In genomic region chr20:43699941-43700565, GRCh38 we compare ENCODE assay signal across 22 cellular contexts. TPM values are rescaled to one million over a fixed set of nuclear protein-coding genes. Genes with fewer than 3 reads are reported as not detected.
"Had no signal": no experiment of that assay in that cellular context is flagged by ENCODE, and none has a peak within 500 bp of the region (broad histone marks: within the 10 kb centered on the region; RNA-seq: fewer than 3 reads in every experiment).

No MANE protein-coding gene starts in this region.

- H3K9me3 ChIP-seq: heart left ventricle, tibial nerve, vagina had no signal

- DNase-seq: activated CD4-positive, alpha-beta T cell treated with anti-CD3 and anti-CD28 coated beads for 48 hours; activated effector memory CD4-positive, alpha-beta T cell treated with anti-CD3 and anti-CD28 coated beads, Interleukin-2, amount 50 U/mL, for 16 hours; activated T-cell treated with anti-CD3 and anti-CD28 coated beads, Interleukin-2, amount 50 U/mL, for 24 hours; anterior cingulate cortex; brain microvascular endothelial cell; heart left ventricle; left colon; occipital lobe had no signal

- H3K4me1 ChIP-seq: heart left ventricle, tibial nerve, vagina had no signal

- H3K4me3 ChIP-seq: heart left ventricle, lung, SK-N-MC, tibial nerve, vagina had no signal

- H3K4me1 Mint-ChIP-seq: nephron; stimulated activated memory B cell treated with anti-CD40 and anti-IgM and Interleukin-4, amounts not matched to agents 10 μg/mL and 1 μg/mL and 100 μg/mL, for 72 hours had no signal

- H3K27me3 Mint-ChIP-seq: activated naive CD4-positive, alpha-beta T cell treated with anti-CD3 and anti-CD28 coated beads, Interleukin-2, amount 50 U/mL, for 24 hours; activated T-cell treated with anti-CD3 and anti-CD28 coated beads, Interleukin-2, amount 50 U/mL, for 24 hours; dendritic cell treated with granulocyte-macrophage colony-stimulating factor and Interleukin-4, amounts not matched to agents 40 ng/mL and 50 ng/mL, for 4 days; stimulated activated memory B cell treated with anti-CD40 and anti-IgM and Interleukin-4, amounts not matched to agents 10 μg/mL and 1 μg/mL and 100 μg/mL, for 72 hours had no signal

- H3K36me3 Mint-ChIP-seq: activated naive CD4-positive, alpha-beta T cell treated with anti-CD3 and anti-CD28 coated beads, Interleukin-2, amount 50 U/mL, for 24 hours had no signal

- H3K36me3 ChIP-seq: brain microvascular endothelial cell, heart left ventricle, tibial nerve, vagina had no signal

- H3K9me3 Mint-ChIP-seq: activated naive CD4-positive, alpha-beta T cell treated with anti-CD3 and anti-CD28 coated beads, Interleukin-2, amount 50 U/mL, for 24 hours; activated T-cell treated with anti-CD3 and anti-CD28 coated beads, Interleukin-2, amount 50 U/mL, for 24 hours; dendritic cell treated with granulocyte-macrophage colony-stimulating factor and Interleukin-4, amounts not matched to agents 40 ng/mL and 50 ng/mL, for 4 days; nephron; stimulated activated memory B cell treated with anti-CD40 and anti-IgM and Interleukin-4, amounts not matched to agents 10 μg/mL and 1 μg/mL and 100 μg/mL, for 72 hours had no signal

- H3K4me3 Mint-ChIP-seq: activated naive CD4-positive, alpha-beta T cell treated with anti-CD3 and anti-CD28 coated beads, Interleukin-2, amount 50 U/mL, for 24 hours; activated T-cell treated with anti-CD3 and anti-CD28 coated beads, Interleukin-2, amount 50 U/mL, for 24 hours; dendritic cell treated with granulocyte-macrophage colony-stimulating factor and Interleukin-4, amounts not matched to agents 40 ng/mL and 50 ng/mL, for 4 days; nephron; stimulated activated memory B cell treated with anti-CD40 and anti-IgM and Interleukin-4, amounts not matched to agents 10 μg/mL and 1 μg/mL and 100 μg/mL, for 72 hours had no signal

- H3K27ac Mint-ChIP-seq: activated naive CD4-positive, alpha-beta T cell treated with anti-CD3 and anti-CD28 coated beads, Interleukin-2, amount 50 U/mL, for 24 hours; activated T-cell treated with anti-CD3 and anti-CD28 coated beads, Interleukin-2, amount 50 U/mL, for 24 hours; dendritic cell treated with granulocyte-macrophage colony-stimulating factor and Interleukin-4, amounts not matched to agents 40 ng/mL and 50 ng/mL, for 4 days; nephron; stimulated activated memory B cell treated with anti-CD40 and anti-IgM and Interleukin-4, amounts not matched to agents 10 μg/mL and 1 μg/mL and 100 μg/mL, for 72 hours had no signal

- ATAC-seq: heart left ventricle; left colon; stimulated activated memory B cell treated with anti-CD40 and anti-IgM and Interleukin-4, amounts not matched to agents 10 μg/mL and 1 μg/mL and 100 μg/mL, for 72 hours had no signal

- H3K27me3 ChIP-seq: brain microvascular endothelial cell, heart left ventricle, tibial nerve, vagina had no signal

RNA-seq across cellular contexts. Expression of gene GTSF1L, which starts 26.7 kb away (rescaled TPM):
- total RNA-seq: epithelial cell of proximal tubule; frontal cortex; heart left ventricle; left colon; lung; mononuclear cell; occipital lobe; posterior vena cava; subcutaneous adipose tissue; T-helper 1 cell treated with Interleukin-12 subunit alpha and Interleukin-12 subunit beta and Interleukin-4 antibody, amounts not matched to agents 30 ng/mL and 1 ng/mL, for 36 hours; tibial nerve; vagina had no signal
- polyA plus RNA-seq: heart left ventricle, lung had no signal

RNA-seq across cellular contexts. Expression of gene MYBL2, which starts 33.1 kb away (rescaled TPM):
- total RNA-seq: tibial nerve had no signal
